Comparison of ENCODE assay signal across 1 cellular context in the genomic region with DNA sequence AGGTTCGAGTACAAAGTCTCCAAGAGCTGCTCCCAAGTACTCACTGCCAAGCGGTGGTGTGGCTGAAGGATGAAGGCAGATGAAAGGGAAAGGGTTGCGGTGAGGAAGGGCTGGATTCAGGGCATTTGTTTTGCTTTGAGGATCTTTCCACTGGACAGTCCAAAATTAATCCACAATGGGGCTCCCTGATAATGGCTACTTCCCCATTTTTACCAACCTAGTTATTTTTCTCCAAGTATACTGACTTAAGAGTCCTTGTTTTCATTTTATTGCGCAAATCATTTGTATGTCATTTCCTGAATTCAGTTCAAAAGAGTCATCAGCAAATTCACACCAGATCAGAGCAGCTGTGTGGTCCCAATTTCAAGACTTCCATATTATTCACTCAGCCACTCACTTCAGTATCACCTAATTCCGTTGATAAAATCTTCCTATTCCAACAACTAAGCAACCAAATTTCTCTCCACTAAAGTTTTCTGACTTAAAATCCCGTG.
A peak's percentile ranks its signal among the peaks of the same experiment; 100 is the strongest.
TF ChIP-seq lines count a peak whose summit lies in the region.

No MANE protein-coding gene starts in this region.

TF ChIP-seq in HepG2, 621 proteins besides CTCF, POLR2A, EP300 and RAD21 (continued from another document and continues in another):
- TF ChIP-seq, protein P1, sequence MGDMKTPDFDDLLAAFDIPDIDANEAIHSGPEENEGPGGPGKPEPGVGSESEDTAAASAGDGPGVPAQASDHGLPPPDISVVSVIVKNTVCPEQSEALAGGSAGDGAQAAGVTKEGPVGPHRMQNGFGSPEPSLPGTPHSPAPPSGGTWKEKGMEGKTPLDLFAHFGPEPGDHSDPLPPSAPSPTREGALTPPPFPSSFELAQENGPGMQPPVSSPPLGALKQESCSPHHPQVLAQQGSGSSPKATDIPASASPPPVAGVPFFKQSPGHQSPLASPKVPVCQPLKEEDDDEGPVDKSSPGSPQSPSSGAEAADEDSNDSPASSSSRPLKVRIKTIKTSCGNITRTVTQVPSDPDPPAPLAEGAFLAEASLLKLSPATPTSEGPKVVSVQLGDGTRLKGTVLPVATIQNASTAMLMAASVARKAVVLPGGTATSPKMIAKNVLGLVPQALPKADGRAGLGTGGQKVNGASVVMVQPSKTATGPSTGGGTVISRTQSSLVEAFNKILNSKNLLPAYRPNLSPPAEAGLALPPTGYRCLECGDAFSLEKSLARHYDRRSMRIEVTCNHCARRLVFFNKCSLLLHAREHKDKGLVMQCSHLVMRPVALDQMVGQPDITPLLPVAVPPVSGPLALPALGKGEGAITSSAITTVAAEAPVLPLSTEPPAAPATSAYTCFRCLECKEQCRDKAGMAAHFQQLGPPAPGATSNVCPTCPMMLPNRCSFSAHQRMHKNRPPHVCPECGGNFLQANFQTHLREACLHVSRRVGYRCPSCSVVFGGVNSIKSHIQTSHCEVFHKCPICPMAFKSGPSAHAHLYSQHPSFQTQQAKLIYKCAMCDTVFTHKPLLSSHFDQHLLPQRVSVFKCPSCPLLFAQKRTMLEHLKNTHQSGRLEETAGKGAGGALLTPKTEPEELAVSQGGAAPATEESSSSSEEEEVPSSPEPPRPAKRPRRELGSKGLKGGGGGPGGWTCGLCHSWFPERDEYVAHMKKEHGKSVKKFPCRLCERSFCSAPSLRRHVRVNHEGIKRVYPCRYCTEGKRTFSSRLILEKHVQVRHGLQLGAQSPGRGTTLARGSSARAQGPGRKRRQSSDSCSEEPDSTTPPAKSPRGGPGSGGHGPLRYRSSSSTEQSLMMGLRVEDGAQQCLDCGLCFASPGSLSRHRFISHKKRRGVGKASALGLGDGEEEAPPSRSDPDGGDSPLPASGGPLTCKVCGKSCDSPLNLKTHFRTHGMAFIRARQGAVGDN (CRISPR knock-in tag; IDR thresholded peaks at IDR 0.05), result no peak; the same call in none of the 2 replicates
- TF ChIP-seq MED1 (CRISPR knock-in tag; IDR thresholded peaks at IDR 0.05) (no peak), ZNF543 (CRISPR knock-in tag; IDR thresholded peaks at IDR 0.05) (no peak), MZF1 (CRISPR knock-in tag; IDR thresholded peaks at IDR 0.05; ENCODE audit: borderline replicate concordance) (no peak), STAG1 (CRISPR knock-in tag; IDR thresholded peaks at IDR 0.05) (no peak), SRSF9 (IDR thresholded peaks at IDR 0.05; ENCODE audit: borderline replicate concordance, insufficient read depth, low read depth, low read length, poor library complexity, severe bottlenecking) (no peak), YY1 (IDR thresholded peaks at IDR 0.05; ENCODE audit: insufficient read depth, insufficient replicate concordance, low read depth, low read length) (no peak), PCBP2 (optimal IDR thresholded peaks at IDR 0.05; ENCODE audit: low read depth, low read length, poor library complexity, severe bottlenecking) (no peak), AGO2 (optimal IDR thresholded peaks at IDR 0.05; ENCODE audit: low read depth, low read length) (no peak), FOXO1 (CRISPR knock-in tag; IDR thresholded peaks at IDR 0.05) (no peak), GTF2F1 (IDR thresholded peaks at IDR 0.05; ENCODE audit: low read length) (no peak), NFATC3 (CRISPR knock-in tag; IDR thresholded peaks at IDR 0.05) (no peak), AKAP8 (CRISPR knock-in tag; IDR thresholded peaks at IDR 0.05) (no peak), ZNF766 (CRISPR knock-in tag; IDR thresholded peaks at IDR 0.05; ENCODE audit: borderline replicate concordance) (no peak), ZNF143 (CRISPR knock-in tag; IDR thresholded peaks at IDR 0.05) (no peak), NAIF1 (CRISPR knock-in tag; IDR thresholded peaks at IDR 0.05; ENCODE audit: borderline replicate concordance) (no peak), PHF21A (CRISPR knock-in tag; IDR thresholded peaks at IDR 0.05) (peak; percentile 9; the same call in 1 of the 2 replicates), MEIS2 (CRISPR knock-in tag; IDR thresholded peaks at IDR 0.05) (no peak), ARID2 (CRISPR knock-in tag; IDR thresholded peaks at IDR 0.05; ENCODE audit: borderline replicate concordance) (peak; percentile 78; the same call in 1 of the 2 replicates), SIX4 (CRISPR knock-in tag; IDR thresholded peaks at IDR 0.05) (no peak), ZNF678 (CRISPR knock-in tag; IDR thresholded peaks at IDR 0.05) (no peak), ZNF670 (CRISPR knock-in tag; IDR thresholded peaks at IDR 0.05; ENCODE audit: borderline replicate concordance) (peak; percentile 37; the same call in 1 of the 2 replicates), ZNF383 (CRISPR knock-in tag; IDR thresholded peaks at IDR 0.05; ENCODE audit: borderline replicate concordance) (0 out of 2 replicates have a peak, but pooled peaks have one; percentile 35), XRCC5 (optimal IDR thresholded peaks at IDR 0.05; ENCODE audit: low read length) (no peak), ZFAT (CRISPR knock-in tag; conservative IDR thresholded peaks at IDR 0.05) (no peak), PBX3 (CRISPR knock-in tag; IDR thresholded peaks at IDR 0.05; ENCODE audit: borderline replicate concordance) (no peak), SAP130 (CRISPR knock-in tag; IDR thresholded peaks at IDR 0.05; ENCODE audit: low read depth) (no peak), ZBTB1 (CRISPR knock-in tag; IDR thresholded peaks at IDR 0.05; ENCODE audit: borderline replicate concordance) (no peak), ZNF839 (CRISPR knock-in tag; IDR thresholded peaks at IDR 0.05; ENCODE audit: borderline replicate concordance) (no peak), SOX13 (IDR thresholded peaks at IDR 0.05) (no peak), SOX13 (CRISPR knock-in tag; conservative IDR thresholded peaks at IDR 0.05 in 1 of 2, IDR thresholded peaks at IDR 0.05 in 1 of 2) (no peak), SOX5 (CRISPR knock-in tag; IDR thresholded peaks at IDR 0.05; ENCODE audit: borderline replicate concordance) (no peak), BRD4 (CRISPR knock-in tag; IDR thresholded peaks at IDR 0.05) (no peak)
- TF ChIP-seq, protein P2, sequence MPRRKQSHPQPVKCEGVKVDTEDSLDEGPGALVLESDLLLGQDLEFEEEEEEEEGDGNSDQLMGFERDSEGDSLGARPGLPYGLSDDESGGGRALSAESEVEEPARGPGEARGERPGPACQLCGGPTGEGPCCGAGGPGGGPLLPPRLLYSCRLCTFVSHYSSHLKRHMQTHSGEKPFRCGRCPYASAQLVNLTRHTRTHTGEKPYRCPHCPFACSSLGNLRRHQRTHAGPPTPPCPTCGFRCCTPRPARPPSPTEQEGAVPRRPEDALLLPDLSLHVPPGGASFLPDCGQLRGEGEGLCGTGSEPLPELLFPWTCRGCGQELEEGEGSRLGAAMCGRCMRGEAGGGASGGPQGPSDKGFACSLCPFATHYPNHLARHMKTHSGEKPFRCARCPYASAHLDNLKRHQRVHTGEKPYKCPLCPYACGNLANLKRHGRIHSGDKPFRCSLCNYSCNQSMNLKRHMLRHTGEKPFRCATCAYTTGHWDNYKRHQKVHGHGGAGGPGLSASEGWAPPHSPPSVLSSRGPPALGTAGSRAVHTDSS (CRISPR knock-in tag; conservative IDR thresholded peaks at IDR 0.05), result no peak
- TF ChIP-seq, protein P3, sequence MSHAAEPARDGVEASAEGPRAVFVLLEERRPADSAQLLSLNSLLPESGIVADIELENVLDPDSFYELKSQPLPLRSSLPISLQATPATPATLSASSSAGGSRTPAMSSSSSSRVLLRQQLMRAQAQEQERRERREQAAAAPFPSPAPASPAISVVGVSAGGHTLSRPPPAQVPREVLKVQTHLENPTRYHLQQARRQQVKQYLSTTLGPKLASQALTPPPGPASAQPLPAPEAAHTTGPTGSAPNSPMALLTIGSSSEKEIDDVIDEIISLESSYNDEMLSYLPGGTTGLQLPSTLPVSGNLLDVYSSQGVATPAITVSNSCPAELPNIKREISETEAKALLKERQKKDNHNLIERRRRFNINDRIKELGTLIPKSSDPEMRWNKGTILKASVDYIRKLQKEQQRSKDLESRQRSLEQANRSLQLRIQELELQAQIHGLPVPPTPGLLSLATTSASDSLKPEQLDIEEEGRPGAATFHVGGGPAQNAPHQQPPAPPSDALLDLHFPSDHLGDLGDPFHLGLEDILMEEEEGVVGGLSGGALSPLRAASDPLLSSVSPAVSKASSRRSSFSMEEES (CRISPR knock-in tag; IDR thresholded peaks at IDR 0.05), result no peak
- TF ChIP-seq, protein P4, sequence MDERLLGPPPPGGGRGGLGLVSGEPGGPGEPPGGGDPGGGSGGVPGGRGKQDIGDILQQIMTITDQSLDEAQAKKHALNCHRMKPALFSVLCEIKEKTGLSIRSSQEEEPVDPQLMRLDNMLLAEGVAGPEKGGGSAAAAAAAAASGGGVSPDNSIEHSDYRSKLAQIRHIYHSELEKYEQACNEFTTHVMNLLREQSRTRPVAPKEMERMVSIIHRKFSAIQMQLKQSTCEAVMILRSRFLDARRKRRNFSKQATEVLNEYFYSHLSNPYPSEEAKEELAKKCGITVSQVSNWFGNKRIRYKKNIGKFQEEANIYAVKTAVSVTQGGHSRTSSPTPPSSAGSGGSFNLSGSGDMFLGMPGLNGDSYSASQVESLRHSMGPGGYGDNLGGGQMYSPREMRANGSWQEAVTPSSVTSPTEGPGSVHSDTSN (CRISPR knock-in tag; IDR thresholded peaks at IDR 0.05), result no peak
- TF ChIP-seq, protein P5, sequence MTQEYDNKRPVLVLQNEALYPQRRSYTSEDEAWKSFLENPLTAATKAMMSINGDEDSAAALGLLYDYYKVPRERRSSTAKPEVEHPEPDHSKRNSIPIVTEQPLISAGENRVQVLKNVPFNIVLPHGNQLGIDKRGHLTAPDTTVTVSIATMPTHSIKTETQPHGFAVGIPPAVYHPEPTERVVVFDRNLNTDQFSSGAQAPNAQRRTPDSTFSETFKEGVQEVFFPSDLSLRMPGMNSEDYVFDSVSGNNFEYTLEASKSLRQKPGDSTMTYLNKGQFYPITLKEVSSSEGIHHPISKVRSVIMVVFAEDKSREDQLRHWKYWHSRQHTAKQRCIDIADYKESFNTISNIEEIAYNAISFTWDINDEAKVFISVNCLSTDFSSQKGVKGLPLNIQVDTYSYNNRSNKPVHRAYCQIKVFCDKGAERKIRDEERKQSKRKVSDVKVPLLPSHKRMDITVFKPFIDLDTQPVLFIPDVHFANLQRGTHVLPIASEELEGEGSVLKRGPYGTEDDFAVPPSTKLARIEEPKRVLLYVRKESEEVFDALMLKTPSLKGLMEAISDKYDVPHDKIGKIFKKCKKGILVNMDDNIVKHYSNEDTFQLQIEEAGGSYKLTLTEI (CRISPR knock-in tag; conservative IDR thresholded peaks at IDR 0.05), result no peak
- TF ChIP-seq, protein P6, sequence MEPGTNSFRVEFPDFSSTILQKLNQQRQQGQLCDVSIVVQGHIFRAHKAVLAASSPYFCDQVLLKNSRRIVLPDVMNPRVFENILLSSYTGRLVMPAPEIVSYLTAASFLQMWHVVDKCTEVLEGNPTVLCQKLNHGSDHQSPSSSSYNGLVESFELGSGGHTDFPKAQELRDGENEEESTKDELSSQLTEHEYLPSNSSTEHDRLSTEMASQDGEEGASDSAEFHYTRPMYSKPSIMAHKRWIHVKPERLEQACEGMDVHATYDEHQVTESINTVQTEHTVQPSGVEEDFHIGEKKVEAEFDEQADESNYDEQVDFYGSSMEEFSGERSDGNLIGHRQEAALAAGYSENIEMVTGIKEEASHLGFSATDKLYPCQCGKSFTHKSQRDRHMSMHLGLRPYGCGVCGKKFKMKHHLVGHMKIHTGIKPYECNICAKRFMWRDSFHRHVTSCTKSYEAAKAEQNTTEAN (CRISPR knock-in tag; conservative IDR thresholded peaks at IDR 0.05), result no peak
- TF ChIP-seq, protein P7, sequence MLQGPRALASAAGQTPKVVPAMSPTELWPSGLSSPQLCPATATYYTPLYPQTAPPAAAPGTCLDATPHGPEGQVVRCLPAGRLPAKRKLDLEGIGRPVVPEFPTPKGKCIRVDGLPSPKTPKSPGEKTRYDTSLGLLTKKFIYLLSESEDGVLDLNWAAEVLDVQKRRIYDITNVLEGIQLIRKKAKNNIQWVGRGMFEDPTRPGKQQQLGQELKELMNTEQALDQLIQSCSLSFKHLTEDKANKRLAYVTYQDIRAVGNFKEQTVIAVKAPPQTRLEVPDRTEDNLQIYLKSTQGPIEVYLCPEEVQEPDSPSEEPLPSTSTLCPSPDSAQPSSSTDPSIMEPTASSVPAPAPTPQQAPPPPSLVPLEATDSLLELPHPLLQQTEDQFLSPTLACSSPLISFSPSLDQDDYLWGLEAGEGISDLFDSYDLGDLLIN (CRISPR knock-in tag; IDR thresholded peaks at IDR 0.05; ENCODE audit: borderline replicate concordance), result no peak
- TF ChIP-seq, protein P8, sequence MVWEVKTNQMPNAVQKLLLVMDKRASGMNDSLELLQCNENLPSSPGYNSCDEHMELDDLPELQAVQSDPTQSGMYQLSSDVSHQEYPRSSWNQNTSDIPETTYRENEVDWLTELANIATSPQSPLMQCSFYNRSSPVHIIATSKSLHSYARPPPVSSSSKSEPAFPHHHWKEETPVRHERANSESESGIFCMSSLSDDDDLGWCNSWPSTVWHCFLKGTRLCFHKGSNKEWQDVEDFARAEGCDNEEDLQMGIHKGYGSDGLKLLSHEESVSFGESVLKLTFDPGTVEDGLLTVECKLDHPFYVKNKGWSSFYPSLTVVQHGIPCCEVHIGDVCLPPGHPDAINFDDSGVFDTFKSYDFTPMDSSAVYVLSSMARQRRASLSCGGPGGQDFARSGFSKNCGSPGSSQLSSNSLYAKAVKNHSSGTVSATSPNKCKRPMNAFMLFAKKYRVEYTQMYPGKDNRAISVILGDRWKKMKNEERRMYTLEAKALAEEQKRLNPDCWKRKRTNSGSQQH (CRISPR knock-in tag; IDR thresholded peaks at IDR 0.05; ENCODE audit: low read depth), result no peak
- TF ChIP-seq, protein P9, sequence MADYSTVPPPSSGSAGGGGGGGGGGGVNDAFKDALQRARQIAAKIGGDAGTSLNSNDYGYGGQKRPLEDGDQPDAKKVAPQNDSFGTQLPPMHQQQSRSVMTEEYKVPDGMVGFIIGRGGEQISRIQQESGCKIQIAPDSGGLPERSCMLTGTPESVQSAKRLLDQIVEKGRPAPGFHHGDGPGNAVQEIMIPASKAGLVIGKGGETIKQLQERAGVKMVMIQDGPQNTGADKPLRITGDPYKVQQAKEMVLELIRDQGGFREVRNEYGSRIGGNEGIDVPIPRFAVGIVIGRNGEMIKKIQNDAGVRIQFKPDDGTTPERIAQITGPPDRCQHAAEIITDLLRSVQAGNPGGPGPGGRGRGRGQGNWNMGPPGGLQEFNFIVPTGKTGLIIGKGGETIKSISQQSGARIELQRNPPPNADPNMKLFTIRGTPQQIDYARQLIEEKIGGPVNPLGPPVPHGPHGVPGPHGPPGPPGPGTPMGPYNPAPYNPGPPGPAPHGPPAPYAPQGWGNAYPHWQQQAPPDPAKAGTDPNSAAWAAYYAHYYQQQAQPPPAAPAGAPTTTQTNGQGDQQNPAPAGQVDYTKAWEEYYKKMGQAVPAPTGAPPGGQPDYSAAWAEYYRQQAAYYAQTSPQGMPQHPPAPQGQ (CRISPR knock-in tag; IDR thresholded peaks at IDR 0.05; ENCODE audit: borderline replicate concordance), result no peak
